ENCODE assay signal across 25 cellular contexts in genomic region chr1:48099011-48099550, GRCh38.
A peak's percentile ranks its signal among the peaks of the same experiment; 100 is the strongest.
DNase-seq lines count a peak whose midpoint lies in the region; TF ChIP-seq lines count a peak whose summit lies in the region.
"Had no signal": no experiment of that assay in that cellular context is flagged by ENCODE, and none has a peak within 500 bp of the region (broad histone marks: within the 10 kb centered on the region; RNA-seq: fewer than 3 reads in every experiment).

No MANE protein-coding gene starts in this region.

- WGBS in esophagus muscularis mucosa: 13% methylated on average over 9 of the region's 9 CpGs

- H3K27me3 Mint-ChIP-seq in progenitor cell of endocrine pancreas: peaks cover 11% of the 10 kb centered on the region

- peaks cover 0 to 4% (median 0%) of the 10 kb centered on the region in 4 donors for H3K27me3 ChIP-seq in esophagus muscularis mucosa

- intact Hi-C loops in esophagus muscularis mucosa (cut with DNase I): no loop called here

- no peak overlapping the region for H3K4me3 ChIP-seq in esophagus muscularis mucosa
- H3K4me3 ChIP-seq: GM23338, MG63, PC-9, SJCRH30 had no signal

- no peaks in the 10 kb centered on the region for H3K36me3 ChIP-seq in esophagus muscularis mucosa
- H3K36me3 ChIP-seq: MG63, SJCRH30 had no signal

- H3K4me1 Mint-ChIP-seq in progenitor cell of endocrine pancreas (ENCODE audit: low read depth): peaks cover 37% of the 10 kb centered on the region
- H3K4me1 Mint-ChIP-seq: GM23338 had no signal

- peaks cover 0 to 11% (median 3%) of the 10 kb centered on the region in 4 donors for H3K4me1 ChIP-seq in esophagus muscularis mucosa
- H3K4me1 ChIP-seq: Caco-2 had no signal

- TF ChIP-seq CTCF in esophagus muscularis mucosa (IDR thresholded peaks at IDR 0.05) (no peak), progenitor cell of endocrine pancreas (IDR thresholded peaks at IDR 0.05; ENCODE audit: unreplicated experiment) (no peak)

- no peaks in the 10 kb centered on the region for H3K9me3 Mint-ChIP-seq in progenitor cell of endocrine pancreas (ENCODE audit: low read depth)

- no peak for TF ChIP-seq EP300 in esophagus muscularis mucosa (IDR thresholded peaks at IDR 0.05)

- peak overlapping the region; percentile 3 for H3K4me3 Mint-ChIP-seq in progenitor cell of endocrine pancreas (ENCODE audit: low read depth)
- H3K4me3 Mint-ChIP-seq: CD4-positive, alpha-beta memory T cell; GM23338; H9; HFFc6 had no signal

- DNase-seq in NCI-H2081 (lab: John Stamatoyannopoulos, UW) (peak; percentile 18 to 73), NCI-H748 (lab: John Stamatoyannopoulos, UW; ENCODE audit: unreplicated experiment) (peak; percentile 72), esophagus muscularis mucosa (ENCODE audit: extremely low spot score) (peak; percentile 78), progenitor cell of endocrine pancreas (ENCODE audit: low spot score, unreplicated experiment) (no peak), NCI-H146 treated with DMSO at 0.1 percent for 48 hours (lab: John Stamatoyannopoulos, UW; ENCODE audit: unreplicated experiment) (no peak), retina (no peak)
- DNase-seq in NK-92 treated with Interleukin-12 subunit alpha and Interleukin-12 subunit beta, amount 100 ng/mL, for 24 hours (lab: John Stamatoyannopoulos, UW): no peak
- DNase-seq: C1 segment of cervical spinal cord; Caco-2; CD4-positive, alpha-beta memory T cell; DMS 273 treated with DMSO at 0.1 percent for 48 hours; DMS79 treated with DMSO at 0.1 percent for 48 hours; GF-D8; H9; HFFc6; IMR-90; KG1; MG63; NCI-H1436; NCI-H187 treated with DMSO at 0.1 percent for 48 hours; NCI-H446 treated with DMSO at 0.1 percent for 48 hours; NCI-H526; PC-9 had no signal

- H3K36me3 Mint-ChIP-seq in progenitor cell of endocrine pancreas (ENCODE audit: insufficient read depth): peaks cover 3% of the 10 kb centered on the region
- H3K36me3 Mint-ChIP-seq: CD4-positive, alpha-beta memory T cell had no signal

- no peak for TF ChIP-seq POLR2A in esophagus muscularis mucosa (IDR thresholded peaks at IDR 0.05; ENCODE audit: low read depth)

- no peaks in the 10 kb centered on the region for H3K9me3 ChIP-seq in esophagus muscularis mucosa
- H3K9me3 ChIP-seq: Caco-2, MG63, SJCRH30 had no signal

- no peak overlapping the region for H3K27ac ChIP-seq in esophagus muscularis mucosa (replicated peaks in 1 of 4)
- H3K27ac ChIP-seq: PC-9, SJCRH30 had no signal

- peak overlapping the region; percentile 15 for H3K27ac Mint-ChIP-seq in progenitor cell of endocrine pancreas
- H3K27ac Mint-ChIP-seq: CD4-positive, alpha-beta memory T cell; GM23338; H9; HFFc6 had no signal

Comparison
In these comparisons a context has a peak if more than half of its experiments do, and no peak if none do; other contexts are left out.
1. DNase-seq: peak in NCI-H2081 (2 of 2), NCI-H748 (single experiment) and esophagus muscularis mucosa (single experiment); none in progenitor cell of endocrine pancreas (single experiment), NCI-H146 treated with DMSO at 0.1 percent for 48 hours (single experiment), retina (single experiment) and NK-92 treated with Interleukin-12 subunit alpha and Interleukin-12 subunit beta, amount 100 ng/mL, for 24 hours (single experiment).